ENCODE assay signal across 8 cellular contexts in the genomic region with DNA sequence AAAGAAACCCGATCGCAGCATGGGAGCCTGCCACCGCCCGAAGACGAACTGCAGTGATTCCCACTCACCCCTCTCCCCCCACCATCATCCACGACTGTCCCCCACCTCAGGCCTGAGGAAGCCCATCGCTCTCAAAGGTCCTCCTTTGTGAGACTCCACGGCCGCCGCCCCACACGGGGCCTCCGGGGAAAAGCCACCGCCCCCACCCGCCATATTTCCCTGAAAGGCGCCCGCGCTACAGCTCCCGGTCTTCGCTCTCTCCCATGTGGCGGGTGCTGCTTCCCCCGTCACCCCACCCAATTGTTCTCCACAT. TPM values are rescaled to one million over a fixed set of nuclear protein-coding genes. Genes with fewer than 3 reads are reported as not detected.
DNase-seq lines count a peak whose midpoint lies in the region; ATAC-seq, FAIRE-seq and TF ChIP-seq lines count a peak whose summit lies in the region.

No MANE protein-coding gene starts in this region.

- peak overlapping the region; percentile 74 for H2BK120ac ChIP-seq in trophoblast cell (ENCODE audit: insufficient read depth, low read length, poor library complexity)

- peaks cover 30% of the 10 kb centered on the region for H3K4me1 Mint-ChIP-seq in activated CD4-positive, alpha-beta memory T cell treated with anti-CD3 and anti-CD28 coated beads for 36 hours (ENCODE audit: low read depth)

- H3K36me3 ChIP-seq in trophoblast cell (ENCODE audit: control insufficient read depth in 1 of 2, insufficient read depth in 2 of 2, low read length in 2 of 2): peaks cover 2 to 4% of the 10 kb centered on the region in 2 experiments

- H3K4me1 ChIP-seq in foreskin keratinocyte (peaks cover 7% of the 10 kb centered on the region), trophoblast cell (ENCODE audit: control insufficient read depth in 1 of 2, insufficient read depth in 2 of 2, low read length in 2 of 2) (peaks cover under 1 to 7% of the 10 kb centered on the region in 2 experiments)

- H2AFZ ChIP-seq in trophoblast cell (ENCODE audit: insufficient read depth, low read length, poor library complexity): peak overlapping the region; percentile 26

- TF ChIP-seq CTCF in foreskin keratinocyte (conservative IDR thresholded peaks at IDR 0.05): no peak

- peak overlapping the region; percentile 73 for H3K4ac ChIP-seq in trophoblast cell (ENCODE audit: low read depth, low read length)

- no peak overlapping the region for H3K23ac ChIP-seq in trophoblast cell (ENCODE audit: low read length)

- DNase-seq in activated CD4-positive, alpha-beta memory T cell treated with anti-CD3 and anti-CD28 coated beads for 36 hours: no peak
- DNase-seq in foreskin keratinocyte (no peak), trophoblast cell (no peak), NCI-H2196 (lab: John Stamatoyannopoulos, UW; ENCODE audit: unreplicated experiment) (no peak), GM12892 (ENCODE audit: insufficient read length) (no peak), inferior parietal cortex (ENCODE audit: extremely low spot score) (no peak)

- no peaks in the 10 kb centered on the region for H3K27me3 ChIP-seq in foreskin keratinocyte
- no peaks in the 10 kb centered on the region for H3K27me3 ChIP-seq in trophoblast cell (ENCODE audit: insufficient read depth, low read length)

- H3K4me3 Mint-ChIP-seq in activated CD4-positive, alpha-beta memory T cell treated with anti-CD3 and anti-CD28 coated beads for 36 hours: peak overlapping the region; percentile 99

- peak overlapping the region; percentile 83 for H3K4me3 ChIP-seq in trophoblast cell (ENCODE audit: low read depth, low read length)

- FAIRE-seq in GM12892 (lab: Jason Lieb, UNC): no peak

- no peak overlapping the region for H2BK12ac ChIP-seq in trophoblast cell (ENCODE audit: low read length)

- H3K27ac Mint-ChIP-seq in activated CD4-positive, alpha-beta memory T cell treated with anti-CD3 and anti-CD28 coated beads for 36 hours: peak overlapping the region; percentile 100

- no peak for TF ChIP-seq POLR2A in GM12892 (IDR thresholded peaks at IDR 0.05; ENCODE audit: low read depth, low read length)

- POLR2A ChIA-PET in activated CD4-positive, alpha-beta memory T cell treated with anti-CD3 and anti-CD28 coated beads for 36 hours (lab: Charles Lee): interaction anchor here (1.1 to 1.3 kb wide), 4 partner anchors 10 to 57 kb away, joined by 3 to 5 read pairs (median 4); partner anchors contain the start of gene CRK

- intact Hi-C loops in activated CD4-positive, alpha-beta memory T cell treated with anti-CD3 and anti-CD28 coated beads for 36 hours (cut with micrococcal nuclease): loop anchor here (2.0 kb wide), 2 partner anchors 19 to 57 kb away; partner anchors contain the start of gene CRK

- peak overlapping the region; percentile 39 for H2BK5ac ChIP-seq in trophoblast cell (ENCODE audit: low read depth, low read length, poor library complexity)

- H3K4me2 ChIP-seq in trophoblast cell (ENCODE audit: low read length): peak overlapping the region; percentile 53

- H3K79me2 ChIP-seq in trophoblast cell (ENCODE audit: control insufficient read depth, insufficient read depth, low read length, poor library complexity): peaks cover 39% of the 10 kb centered on the region

- peak overlapping the region; percentile 1 for H4K12ac ChIP-seq in trophoblast cell (ENCODE audit: low read depth, low read length)

- H2AK5ac ChIP-seq in trophoblast cell (ENCODE audit: low read length): peak overlapping the region; percentile 3

- H3K27me3 Mint-ChIP-seq in activated CD4-positive, alpha-beta memory T cell treated with anti-CD3 and anti-CD28 coated beads for 36 hours: no peaks in the 10 kb centered on the region

- CTCF ChIA-PET in activated CD4-positive, alpha-beta memory T cell treated with anti-CD3 and anti-CD28 coated beads for 36 hours (lab: Charles Lee): interaction anchor here (3.9 kb wide), 1 partner anchor 34 kb away, joined by 21 read pairs; no protein-coding TSS in a partner anchor

- ATAC-seq in GM18502 (IDR thresholded peaks at IDR 0.05; ENCODE audit: poor library complexity, unreplicated experiment) (peak; percentile 27), HG02885 (IDR thresholded peaks at IDR 0.05; ENCODE audit: poor library complexity, unreplicated experiment) (peak; percentile 15), foreskin keratinocyte (no peak)

- H3K36me3 Mint-ChIP-seq in activated CD4-positive, alpha-beta memory T cell treated with anti-CD3 and anti-CD28 coated beads for 36 hours: peaks cover 31% of the 10 kb centered on the region

- peak overlapping the region; percentile 24 for H4K8ac ChIP-seq in trophoblast cell (ENCODE audit: low read depth, low read length)

- H4K91ac ChIP-seq in trophoblast cell (ENCODE audit: low read depth, low read length): peak overlapping the region; percentile 98

- no CpG with 5 or more reads among the region's 21 CpGs for WGBS in trophoblast cell (ENCODE audit: extremely low coverage, insufficient coverage, insufficient read length)

- peak overlapping the region; percentile 98 for H3K27ac ChIP-seq in foreskin keratinocyte
- peak overlapping the region; percentile 98 for H3K27ac ChIP-seq in trophoblast cell (ENCODE audit: low read depth, low read length)

- peak overlapping the region; percentile 86 for H3K9ac ChIP-seq in trophoblast cell (ENCODE audit: low read length)

- no peaks in the 10 kb centered on the region for H3K9me3 ChIP-seq in trophoblast cell (ENCODE audit: insufficient read depth, low read depth, low read length)

- H3K9me3 Mint-ChIP-seq in activated CD4-positive, alpha-beta memory T cell treated with anti-CD3 and anti-CD28 coated beads for 36 hours: no peaks in the 10 kb centered on the region

- H3K79me1 ChIP-seq in trophoblast cell (ENCODE audit: low read length): peaks cover 11% of the 10 kb centered on the region

- peak overlapping the region; percentile 20 for H3K18ac ChIP-seq in trophoblast cell (ENCODE audit: low read length)

- peak overlapping the region; percentile 38 for H3K14ac ChIP-seq in trophoblast cell (ENCODE audit: low read length)

RNA-seq across cellular contexts. Expression of gene YWHAE, which starts 0.7 kb away (rescaled TPM):
- 100 to 1,000 TPM; 505 to 509 TPM for total RNA-seq in activated CD4-positive, alpha-beta memory T cell treated with anti-CD3 and anti-CD28 coated beads for 36 hours
- 582 and 629 TPM in 2 replicates for total RNA-seq in foreskin keratinocyte
- 540 and 664 TPM in 2 replicates for polyA plus RNA-seq in foreskin keratinocyte
- 619 and 645 TPM in 2 replicates for polyA plus RNA-seq in trophoblast cell (2013)
- 375 TPM for polyA plus RNA-seq in GM12892 (2012; ENCODE audit: missing spikeins)

RNA-seq across cellular contexts. Expression of gene CRK, which starts 56.7 kb away (rescaled TPM):
- 10 to 100 TPM; 14.1 to 17.8 TPM for total RNA-seq in activated CD4-positive, alpha-beta memory T cell treated with anti-CD3 and anti-CD28 coated beads for 36 hours
- 79.2 and 79.3 TPM in 2 replicates for total RNA-seq in foreskin keratinocyte
- polyA plus RNA-seq in foreskin keratinocyte: 28.6 and 34.9 TPM in 2 replicates
- 43.6 and 43.9 TPM in 2 replicates for polyA plus RNA-seq in trophoblast cell (2013)
- polyA plus RNA-seq in GM12892 (2012; ENCODE audit: missing spikeins): 7.4 TPM
